ENCODE assay signal across 1 cellular context in genomic region chr20:51668515-51668914, GRCh38.
TF ChIP-seq lines count a peak whose summit lies in the region.

No MANE protein-coding gene starts in this region.

TF ChIP-seq in HEK293, 187 proteins besides CTCF, POLR2A, EP300 and RAD21 (continued from another document):
- TF ChIP-seq ZSCAN18 (tag by site-specific recombination; IDR thresholded peaks at IDR 0.05) = no peak
- no peak for TF ChIP-seq ZNF776 (tag by site-specific recombination; IDR thresholded peaks at IDR 0.05; ENCODE audit: borderline replicate concordance)
